ENCODE assay signal across 12 cellular contexts in the genomic region with DNA sequence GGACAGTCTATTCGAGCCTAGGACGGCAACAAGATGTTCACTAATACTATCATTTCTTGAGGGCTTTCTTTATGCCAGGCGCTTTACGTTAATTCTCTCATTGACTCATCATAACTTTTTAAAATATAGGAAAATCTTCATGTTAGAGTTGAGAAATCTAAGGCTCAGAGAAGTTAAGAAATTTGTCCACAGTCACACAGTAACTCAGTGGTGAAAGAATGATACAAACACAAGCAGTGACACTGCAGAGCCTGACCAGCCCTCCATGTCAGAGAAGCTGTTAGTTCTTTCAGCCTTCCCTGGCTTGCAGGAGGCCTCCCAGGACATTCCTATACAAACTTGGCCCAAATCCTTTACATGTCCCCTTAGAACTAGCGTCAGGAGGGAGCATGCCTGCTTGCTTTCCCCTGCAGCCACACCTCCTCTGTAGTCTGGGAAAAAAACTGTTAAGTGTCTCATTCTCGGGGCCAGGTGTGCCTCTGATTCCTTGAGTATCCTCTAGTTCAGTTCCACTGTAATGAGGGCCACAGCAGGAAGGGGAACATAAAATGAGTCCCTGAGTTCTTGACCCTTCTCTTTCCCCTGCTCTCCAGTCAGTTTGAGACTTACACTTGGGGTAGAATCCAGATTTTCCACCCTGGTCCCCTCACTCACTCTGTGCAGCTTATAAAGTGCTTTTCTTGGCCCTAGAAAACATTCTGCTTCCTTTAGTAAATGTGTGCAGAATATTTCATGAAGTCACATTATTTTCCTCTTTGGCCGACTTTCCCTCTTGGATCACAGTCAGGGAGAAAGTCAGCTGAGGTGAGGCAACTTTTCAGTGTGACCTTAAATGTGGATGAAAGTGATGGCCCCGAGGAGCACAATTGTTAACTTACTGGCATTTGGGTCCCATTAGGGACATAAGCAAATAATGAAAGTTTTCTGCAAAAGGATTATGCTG.
DNase-seq lines count a peak whose midpoint lies in the region; ATAC-seq and TF ChIP-seq lines count a peak whose summit lies in the region.
"Had no signal": no experiment of that assay in that cellular context is flagged by ENCODE, and none has a peak within 500 bp of the region (broad histone marks: within the 10 kb centered on the region; RNA-seq: fewer than 3 reads in every experiment).

No MANE protein-coding gene starts in this region.

- peak overlapping the region; percentile 49 for H3K27ac Mint-ChIP-seq in T-helper 17 cell

- peak overlapping the region in 45 of 59 donors; percentile 1 to 88 (median 64) for H3K27ac ChIP-seq in dorsolateral prefrontal cortex
- H3K27ac ChIP-seq in right lobe of liver, result peak overlapping the region; percentile 36 to 59 (median 42)
- H3K27ac ChIP-seq in subcutaneous abdominal adipose tissue (ENCODE audit: low read depth, low read length), result peak overlapping the region; percentile 45

- no peaks in the 10 kb centered on the region for H3K36me3 ChIP-seq in right lobe of liver
- H3K36me3 ChIP-seq in subcutaneous abdominal adipose tissue (ENCODE audit: control insufficient read depth in 5 of 5, insufficient read depth in 5 of 5, low read length in 5 of 5), result peaks cover 0 to 10% (median 3%) of the 10 kb centered on the region in 5 donors

- H3K36me3 Mint-ChIP-seq in T-helper 17 cell (ENCODE audit: low read depth), result peaks cover 12% of the 10 kb centered on the region

- no peaks in the 10 kb centered on the region for H3K27me3 Mint-ChIP-seq in T-helper 17 cell

- H3K9ac ChIP-seq in subcutaneous abdominal adipose tissue (ENCODE audit: low read length in 5 of 5), result peak overlapping the region in 4 of 5 donors; percentile 7 to 39 (median 28)

- intact Hi-C loops in dorsolateral prefrontal cortex (cut with DNase I), result loop anchor here in 1 of 2 donors (10.0 kb wide), 1 partner anchor 62 kb away; no protein-coding TSS in a partner anchor
- intact Hi-C loops in right lobe of liver (cut with DNase I), result no loop called here
- intact Hi-C loops in posterior vena cava (cut with DNase I), result loop anchor here in 1 of 2 donors (10.0 kb wide), 2 partner anchors 68 to 152 kb away; a partner anchor contains a TSS

- H3K4me3 Mint-ChIP-seq in T-helper 17 cell, result no peak overlapping the region

- H3K4me1 ChIP-seq in right lobe of liver, result peaks cover 0 to 35% (median 14%) of the 10 kb centered on the region in 4 donors
- H3K4me1 ChIP-seq in subcutaneous abdominal adipose tissue (ENCODE audit: control insufficient read depth in 5 of 5, insufficient read depth in 5 of 5, low read length in 5 of 5), result peaks cover 8 to 29% (median 19%) of the 10 kb centered on the region in 5 donors

- WGBS in right lobe of liver (ENCODE audit: insufficient coverage, low coverage, low lambda C conversion rate, missing lambda C conversion rate), result 56% methylated on average over 7 of the region's 8 CpGs

- ATAC-seq in T-helper 17 cell, result no peak
- ATAC-seq in right lobe of liver, result peak; percentile 54 to 81 (median 66)
- no peak for ATAC-seq in GM21717 (IDR thresholded peaks at IDR 0.05; ENCODE audit: unreplicated experiment)
- ATAC-seq in GM21423 (IDR thresholded peaks at IDR 0.05; ENCODE audit: unreplicated experiment), result no peak
- ATAC-seq: Panc1 had no signal

- DNase-seq in T-helper 17 cell (no peak), dorsolateral prefrontal cortex (no peak), right lobe of liver (no peak), NCI-H748 (lab: John Stamatoyannopoulos, UW; ENCODE audit: unreplicated experiment) (no peak), posterior vena cava (ENCODE audit: low spot score) (no peak)
- DNase-seq: amniotic stem cell, foreskin melanocyte, NCI-H2081 had no signal

- TF ChIP-seq CTCF in dorsolateral prefrontal cortex (IDR thresholded peaks at IDR 0.05 in 54 of 56, conservative IDR thresholded peaks at IDR 0.05 in 2 of 56; ENCODE audit: low read depth in 1 of 56, partially characterized antibody in 56 of 56) (no peak), right lobe of liver (IDR thresholded peaks at IDR 0.05) (no peak)

- H3K4me3 ChIP-seq in dorsolateral prefrontal cortex, result no peak overlapping the region
- no peak overlapping the region for H3K4me3 ChIP-seq in right lobe of liver
- peak overlapping the region in 1 of 5 donors; percentile 43 for H3K4me3 ChIP-seq in subcutaneous abdominal adipose tissue (ENCODE audit: low read depth in 1 of 5, low read length in 5 of 5)

- TF ChIP-seq POLR2A in right lobe of liver (IDR thresholded peaks at IDR 0.05), result no peak

- H3K4me1 Mint-ChIP-seq in T-helper 17 cell, result peaks cover 17% of the 10 kb centered on the region

- H3K9me3 ChIP-seq in T-helper 17 cell (ENCODE audit: control insufficient read depth, low read length, poor library complexity, severe bottlenecking) (no peaks in the 10 kb centered on the region), right lobe of liver (no peaks in the 10 kb centered on the region), subcutaneous abdominal adipose tissue (ENCODE audit: control insufficient read depth in 5 of 5, low read length in 5 of 5) (no peaks in the 10 kb centered on the region)

- H3K27me3 ChIP-seq in dorsolateral prefrontal cortex, result no peaks in the 10 kb centered on the region
- no peaks in the 10 kb centered on the region for H3K27me3 ChIP-seq in right lobe of liver
- no peaks in the 10 kb centered on the region for H3K27me3 ChIP-seq in subcutaneous abdominal adipose tissue (ENCODE audit: control insufficient read depth in 5 of 5, insufficient read depth in 4 of 5, low read length in 5 of 5)

Comparison
In these comparisons a context has a peak if more than half of its experiments do, and no peak if none do; other contexts are left out.
1. ATAC-seq: peak in right lobe of liver (4 of 4); none in T-helper 17 cell (single experiment), GM21717 (single experiment) and GM21423 (single experiment).
2. Peak in every context shown above with its lines, with median percentiles within 50 percentile points of each other: H3K27ac ChIP-seq.